7 cellular contexts compared by ENCODE assay signal in genomic region chr20:53591941-53592441, GRCh38. TPM values are rescaled to one million over a fixed set of nuclear protein-coding genes. Genes with fewer than 3 reads are reported as not detected.
DNase-seq lines count a peak whose midpoint lies in the region; ATAC-seq and TF ChIP-seq lines count a peak whose summit lies in the region.
"Not testable (repeated sequence)": the region's sequence is repeated elsewhere in the genome, so short reads cannot be mapped to it uniquely, and the experiment has no call there.

No MANE protein-coding gene starts in this region.

- intact Hi-C loops in heart left ventricle (cut with DNase I) (loop anchor here in 4 of 10 donors (5.0 to 10.0 kb wide), 5 partner anchors 60 to 275 kb away; no protein-coding TSS in a partner anchor), gastrocnemius medialis (cut with DNase I; ENCODE audit: low total_unique reads) (loop anchor here (5.0 to 10.0 kb wide), 3 partner anchors 63 to 235 kb away; no protein-coding TSS in a partner anchor)

- not testable (repeated sequence) for H3K9me3 Mint-ChIP-seq in mesothelial cell of epicardium

- not testable (repeated sequence) for H3K27me3 ChIP-seq in NT2/D1 (ENCODE audit: insufficient read depth, insufficient read length); heart left ventricle; gastrocnemius medialis

- not testable (repeated sequence) for H3K9me3 ChIP-seq in NT2/D1 (ENCODE audit: insufficient read depth, low read length); heart left ventricle; gastrocnemius medialis

- TF ChIP-seq CTCF in GM12875 (IDR thresholded peaks at IDR 0.05; ENCODE audit: borderline replicate concordance, insufficient read depth, low read depth, low read length); cardiac fibroblast (IDR thresholded peaks at IDR 0.05; ENCODE audit: low read depth, low read length); heart left ventricle (IDR thresholded peaks at IDR 0.05); mesothelial cell of epicardium (IDR thresholded peaks at IDR 0.05; ENCODE audit: unreplicated experiment); gastrocnemius medialis (IDR thresholded peaks at IDR 0.05 in 4 of 5, conservative IDR thresholded peaks at IDR 0.05 in 1 of 5): not testable (repeated sequence)

- not testable (repeated sequence) for H3K36me3 ChIP-seq in NT2/D1 (ENCODE audit: insufficient read depth, insufficient read length, low read length); heart left ventricle; gastrocnemius medialis

- WGBS in heart left ventricle, 4 donors: 10 to 25% (median 14%) methylated on average over 9 of the region's 9 CpGs

- H3K27ac ChIP-seq in heart left ventricle (peak overlapping the region; percentile 90 to 100 (median 99)), gastrocnemius medialis (peak overlapping the region; percentile 97 to 100 (median 98))

- peak overlapping the region; percentile 83 for H3K9ac ChIP-seq in NT2/D1 (ENCODE audit: insufficient read length, low read depth)

- H3K27ac Mint-ChIP-seq in mesothelial cell of epicardium: peak overlapping the region; percentile 98

- peak overlapping the region; percentile 80 for H3K4me3 Mint-ChIP-seq in mesothelial cell of epicardium

- H3K36me3 Mint-ChIP-seq in mesothelial cell of epicardium: not testable (repeated sequence)

- H3K27me3 Mint-ChIP-seq in mesothelial cell of epicardium (ENCODE audit: low read depth): not testable (repeated sequence)

- DNase-seq in NT2/D1 (ENCODE audit: low read depth, low spot score); gastrocnemius medialis: not testable (repeated sequence)
- DNase-seq in activated CD8-positive, alpha-beta memory T cell treated with anti-CD3 and anti-CD28 coated beads, Interleukin-2, amount 50 U/mL, for 48 hours: peak; percentile 47
- peak in 1 of 2 donors; percentile 29 for DNase-seq in cardiac fibroblast (ENCODE audit: low read depth in 2 of 2)
- peak in 1 of 5 donors; percentile 12 for DNase-seq in heart left ventricle
- peak in 1 of 2 experiments; percentile 26 for DNase-seq in mesothelial cell of epicardium (ENCODE audit: low spot score in 2 of 2, unreplicated experiment in 2 of 2)

- ATAC-seq in heart left ventricle, gastrocnemius medialis: not testable (repeated sequence)

- H3K4me1 Mint-ChIP-seq in mesothelial cell of epicardium: peaks cover 63% of the 10 kb centered on the region

- not testable (repeated sequence) for H3K4me1 ChIP-seq in NT2/D1 (ENCODE audit: insufficient read depth, insufficient read length)
- H3K4me1 ChIP-seq in heart left ventricle (peaks cover 0 to 63% (median 33%) of the 10 kb centered on the region in 12 donors), gastrocnemius medialis (peaks cover 16 to 45% of the 10 kb centered on the region in 2 donors)

- in situ Hi-C loops in gastrocnemius medialis (cut with MboI; ENCODE audit: low sequenced_read_pairs in 4 of 4): loop anchor here in 2 of 4 donors (25.0 kb wide), 1 partner anchor 620 kb away; the partner anchor contains the start of gene PFDN4 (in 2 of the 2)

- H3K4me3 ChIP-seq in GM12875 (ENCODE audit: low read depth, low read length) (peak overlapping the region; percentile 77), NT2/D1 (ENCODE audit: insufficient read length, low read depth) (peak overlapping the region; percentile 80), cardiac fibroblast (replicated peaks in 1 of 2; ENCODE audit: low read depth in 2 of 2, low read length in 2 of 2) (peak overlapping the region; percentile 73), heart left ventricle (peak overlapping the region; percentile 63 to 96 (median 94)), gastrocnemius medialis (peak overlapping the region; percentile 89 to 95 (median 94))

- TF ChIP-seq POLR2A in heart left ventricle (IDR thresholded peaks at IDR 0.05); gastrocnemius medialis (IDR thresholded peaks at IDR 0.05): not testable (repeated sequence)

RNA-seq across cellular contexts. Expression of gene ZNF217, which starts 1.6 kb away (rescaled TPM):
- 10 to 100 TPM in 2 of 9 donors, 1 to 10 TPM in 7; 5.4 to 24.1 (median 8.6) TPM for total RNA-seq in heart left ventricle
- polyA plus RNA-seq in heart left ventricle: 1 to 10 TPM; 3.7 to 5.0 TPM
- total RNA-seq in mesothelial cell of epicardium: 38.1 to 39.5 TPM (median 38.8 TPM) in 3 replicates
- total RNA-seq in gastrocnemius medialis: 1 to 10 TPM; 4.1 to 5.9 (median 4.7) TPM
